ENCODE assay signal across 1 cellular context in the genomic region with DNA sequence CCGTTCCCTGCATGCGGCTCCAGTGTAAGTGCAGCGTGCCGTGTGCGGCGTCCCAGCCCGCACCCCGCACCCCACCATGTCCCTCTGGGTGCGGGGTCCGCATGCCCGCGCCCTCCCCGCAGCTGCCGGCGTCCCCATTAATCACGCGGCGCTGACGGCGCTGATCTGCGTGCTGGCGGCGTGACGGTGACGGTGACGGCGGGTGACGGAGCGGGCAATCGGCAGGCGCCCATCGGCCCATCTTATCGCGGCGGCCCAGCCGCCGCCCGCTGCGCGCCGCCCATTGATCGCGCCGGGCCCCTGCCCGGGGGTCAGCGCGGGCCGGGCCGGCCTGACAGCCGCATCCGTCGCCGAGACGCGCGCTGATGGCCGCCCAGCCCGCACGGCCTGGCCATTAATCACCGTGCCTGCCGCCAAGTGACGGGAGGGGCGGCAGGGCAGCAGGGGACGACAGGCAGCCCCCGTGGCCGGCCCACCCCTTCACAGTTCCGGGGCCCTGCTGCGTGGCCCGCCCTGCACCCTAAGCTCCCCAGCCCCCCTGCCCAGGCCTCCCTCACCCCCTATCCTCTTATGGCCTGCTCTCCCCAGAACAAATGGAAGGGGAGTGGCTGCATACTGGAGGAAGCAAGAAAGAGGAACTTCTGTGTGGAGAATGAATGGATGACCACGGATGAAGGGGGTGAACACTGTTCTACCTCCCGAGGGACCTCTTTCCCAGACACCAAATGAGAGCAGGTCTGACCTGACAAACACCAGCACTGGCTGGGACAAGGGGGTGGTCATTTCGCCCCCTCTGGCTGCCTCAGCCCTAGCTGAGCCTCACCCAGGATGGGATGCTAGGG.
TF ChIP-seq lines count a peak whose summit lies in the region.

No MANE protein-coding gene starts in this region.

TF ChIP-seq in K562, 482 proteins besides CTCF, POLR2A, EP300 and RAD21 (continued from another document and continues in another):
- TF ChIP-seq, protein P1, sequence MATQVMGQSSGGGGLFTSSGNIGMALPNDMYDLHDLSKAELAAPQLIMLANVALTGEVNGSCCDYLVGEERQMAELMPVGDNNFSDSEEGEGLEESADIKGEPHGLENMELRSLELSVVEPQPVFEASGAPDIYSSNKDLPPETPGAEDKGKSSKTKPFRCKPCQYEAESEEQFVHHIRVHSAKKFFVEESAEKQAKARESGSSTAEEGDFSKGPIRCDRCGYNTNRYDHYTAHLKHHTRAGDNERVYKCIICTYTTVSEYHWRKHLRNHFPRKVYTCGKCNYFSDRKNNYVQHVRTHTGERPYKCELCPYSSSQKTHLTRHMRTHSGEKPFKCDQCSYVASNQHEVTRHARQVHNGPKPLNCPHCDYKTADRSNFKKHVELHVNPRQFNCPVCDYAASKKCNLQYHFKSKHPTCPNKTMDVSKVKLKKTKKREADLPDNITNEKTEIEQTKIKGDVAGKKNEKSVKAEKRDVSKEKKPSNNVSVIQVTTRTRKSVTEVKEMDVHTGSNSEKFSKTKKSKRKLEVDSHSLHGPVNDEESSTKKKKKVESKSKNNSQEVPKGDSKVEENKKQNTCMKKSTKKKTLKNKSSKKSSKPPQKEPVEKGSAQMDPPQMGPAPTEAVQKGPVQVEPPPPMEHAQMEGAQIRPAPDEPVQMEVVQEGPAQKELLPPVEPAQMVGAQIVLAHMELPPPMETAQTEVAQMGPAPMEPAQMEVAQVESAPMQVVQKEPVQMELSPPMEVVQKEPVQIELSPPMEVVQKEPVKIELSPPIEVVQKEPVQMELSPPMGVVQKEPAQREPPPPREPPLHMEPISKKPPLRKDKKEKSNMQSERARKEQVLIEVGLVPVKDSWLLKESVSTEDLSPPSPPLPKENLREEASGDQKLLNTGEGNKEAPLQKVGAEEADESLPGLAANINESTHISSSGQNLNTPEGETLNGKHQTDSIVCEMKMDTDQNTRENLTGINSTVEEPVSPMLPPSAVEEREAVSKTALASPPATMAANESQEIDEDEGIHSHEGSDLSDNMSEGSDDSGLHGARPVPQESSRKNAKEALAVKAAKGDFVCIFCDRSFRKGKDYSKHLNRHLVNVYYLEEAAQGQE (CRISPR knock-in tag; IDR thresholded peaks at IDR 0.05; ENCODE audit: low read depth) = no peak
- TF ChIP-seq, protein P2, sequence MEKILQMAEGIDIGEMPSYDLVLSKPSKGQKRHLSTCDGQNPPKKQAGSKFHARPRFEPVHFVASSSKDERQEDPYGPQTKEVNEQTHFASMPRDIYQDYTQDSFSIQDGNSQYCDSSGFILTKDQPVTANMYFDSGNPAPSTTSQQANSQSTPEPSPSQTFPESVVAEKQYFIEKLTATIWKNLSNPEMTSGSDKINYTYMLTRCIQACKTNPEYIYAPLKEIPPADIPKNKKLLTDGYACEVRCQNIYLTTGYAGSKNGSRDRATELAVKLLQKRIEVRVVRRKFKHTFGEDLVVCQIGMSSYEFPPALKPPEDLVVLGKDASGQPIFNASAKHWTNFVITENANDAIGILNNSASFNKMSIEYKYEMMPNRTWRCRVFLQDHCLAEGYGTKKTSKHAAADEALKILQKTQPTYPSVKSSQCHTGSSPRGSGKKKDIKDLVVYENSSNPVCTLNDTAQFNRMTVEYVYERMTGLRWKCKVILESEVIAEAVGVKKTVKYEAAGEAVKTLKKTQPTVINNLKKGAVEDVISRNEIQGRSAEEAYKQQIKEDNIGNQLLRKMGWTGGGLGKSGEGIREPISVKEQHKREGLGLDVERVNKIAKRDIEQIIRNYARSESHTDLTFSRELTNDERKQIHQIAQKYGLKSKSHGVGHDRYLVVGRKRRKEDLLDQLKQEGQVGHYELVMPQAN (IDR thresholded peaks at IDR 0.05; ENCODE audit: borderline replicate concordance) = no peak
- no peak for TF ChIP-seq CSDE1 (IDR thresholded peaks at IDR 0.05)
- peak; percentile 76 for TF ChIP-seq FOSL1 (tag; conservative IDR thresholded peaks at IDR 0.05)
- no peak for TF ChIP-seq DMBX1 (CRISPR knock-in tag; IDR thresholded peaks at IDR 0.05; ENCODE audit: borderline replicate concordance)
- TF ChIP-seq, protein P3, sequence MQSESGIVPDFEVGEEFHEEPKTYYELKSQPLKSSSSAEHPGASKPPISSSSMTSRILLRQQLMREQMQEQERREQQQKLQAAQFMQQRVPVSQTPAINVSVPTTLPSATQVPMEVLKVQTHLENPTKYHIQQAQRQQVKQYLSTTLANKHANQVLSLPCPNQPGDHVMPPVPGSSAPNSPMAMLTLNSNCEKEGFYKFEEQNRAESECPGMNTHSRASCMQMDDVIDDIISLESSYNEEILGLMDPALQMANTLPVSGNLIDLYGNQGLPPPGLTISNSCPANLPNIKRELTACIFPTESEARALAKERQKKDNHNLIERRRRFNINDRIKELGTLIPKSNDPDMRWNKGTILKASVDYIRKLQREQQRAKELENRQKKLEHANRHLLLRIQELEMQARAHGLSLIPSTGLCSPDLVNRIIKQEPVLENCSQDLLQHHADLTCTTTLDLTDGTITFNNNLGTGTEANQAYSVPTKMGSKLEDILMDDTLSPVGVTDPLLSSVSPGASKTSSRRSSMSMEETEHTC (IDR thresholded peaks at IDR 0.05) = 0 out of 2 replicates have a peak, but pooled peaks have one; percentile 14
- no peak for TF ChIP-seq HDAC2 (IDR thresholded peaks at IDR 0.05)
- TF ChIP-seq, protein P4, sequence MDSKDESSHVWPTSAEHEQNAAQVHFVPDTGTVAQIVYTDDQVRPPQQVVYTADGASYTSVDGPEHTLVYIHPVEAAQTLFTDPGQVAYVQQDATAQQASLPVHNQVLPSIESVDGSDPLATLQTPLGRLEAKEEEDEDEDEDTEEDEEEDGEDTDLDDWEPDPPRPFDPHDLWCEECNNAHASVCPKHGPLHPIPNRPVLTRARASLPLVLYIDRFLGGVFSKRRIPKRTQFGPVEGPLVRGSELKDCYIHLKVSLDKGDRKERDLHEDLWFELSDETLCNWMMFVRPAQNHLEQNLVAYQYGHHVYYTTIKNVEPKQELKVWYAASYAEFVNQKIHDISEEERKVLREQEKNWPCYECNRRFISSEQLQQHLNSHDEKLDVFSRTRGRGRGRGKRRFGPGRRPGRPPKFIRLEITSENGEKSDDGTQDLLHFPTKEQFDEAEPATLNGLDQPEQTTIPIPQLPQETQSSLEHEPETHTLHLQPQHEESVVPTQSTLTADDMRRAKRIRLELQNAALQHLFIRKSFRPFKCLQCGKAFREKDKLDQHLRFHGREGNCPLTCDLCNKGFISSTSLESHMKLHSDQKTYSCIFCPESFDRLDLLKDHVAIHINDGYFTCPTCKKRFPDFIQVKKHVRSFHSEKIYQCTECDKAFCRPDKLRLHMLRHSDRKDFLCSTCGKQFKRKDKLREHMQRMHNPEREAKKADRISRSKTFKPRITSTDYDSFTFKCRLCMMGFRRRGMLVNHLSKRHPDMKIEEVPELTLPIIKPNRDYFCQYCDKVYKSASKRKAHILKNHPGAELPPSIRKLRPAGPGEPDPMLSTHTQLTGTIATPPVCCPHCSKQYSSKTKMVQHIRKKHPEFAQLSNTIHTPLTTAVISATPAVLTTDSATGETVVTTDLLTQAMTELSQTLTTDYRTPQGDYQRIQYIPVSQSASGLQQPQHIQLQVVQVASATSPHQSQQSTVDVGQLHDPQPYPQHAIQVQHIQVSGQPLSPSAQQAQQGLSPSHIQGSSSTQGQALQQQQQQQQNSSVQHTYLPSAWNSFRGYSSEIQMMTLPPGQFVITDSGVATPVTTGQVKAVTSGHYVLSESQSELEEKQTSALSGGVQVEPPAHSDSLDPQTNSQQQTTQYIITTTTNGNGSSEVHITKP (IDR thresholded peaks at IDR 0.05; ENCODE audit: partially characterized antibody) = no peak
- no peak for TF ChIP-seq PHF20 (IDR thresholded peaks at IDR 0.05; ENCODE audit: partially characterized antibody)
- peak; percentile 93 for TF ChIP-seq MTA3 (IDR thresholded peaks at IDR 0.05; ENCODE audit: borderline replicate concordance)
- no peak for TF ChIP-seq ZNF3 (CRISPR knock-in tag; IDR thresholded peaks at IDR 0.05)
- TF ChIP-seq, protein P5, sequence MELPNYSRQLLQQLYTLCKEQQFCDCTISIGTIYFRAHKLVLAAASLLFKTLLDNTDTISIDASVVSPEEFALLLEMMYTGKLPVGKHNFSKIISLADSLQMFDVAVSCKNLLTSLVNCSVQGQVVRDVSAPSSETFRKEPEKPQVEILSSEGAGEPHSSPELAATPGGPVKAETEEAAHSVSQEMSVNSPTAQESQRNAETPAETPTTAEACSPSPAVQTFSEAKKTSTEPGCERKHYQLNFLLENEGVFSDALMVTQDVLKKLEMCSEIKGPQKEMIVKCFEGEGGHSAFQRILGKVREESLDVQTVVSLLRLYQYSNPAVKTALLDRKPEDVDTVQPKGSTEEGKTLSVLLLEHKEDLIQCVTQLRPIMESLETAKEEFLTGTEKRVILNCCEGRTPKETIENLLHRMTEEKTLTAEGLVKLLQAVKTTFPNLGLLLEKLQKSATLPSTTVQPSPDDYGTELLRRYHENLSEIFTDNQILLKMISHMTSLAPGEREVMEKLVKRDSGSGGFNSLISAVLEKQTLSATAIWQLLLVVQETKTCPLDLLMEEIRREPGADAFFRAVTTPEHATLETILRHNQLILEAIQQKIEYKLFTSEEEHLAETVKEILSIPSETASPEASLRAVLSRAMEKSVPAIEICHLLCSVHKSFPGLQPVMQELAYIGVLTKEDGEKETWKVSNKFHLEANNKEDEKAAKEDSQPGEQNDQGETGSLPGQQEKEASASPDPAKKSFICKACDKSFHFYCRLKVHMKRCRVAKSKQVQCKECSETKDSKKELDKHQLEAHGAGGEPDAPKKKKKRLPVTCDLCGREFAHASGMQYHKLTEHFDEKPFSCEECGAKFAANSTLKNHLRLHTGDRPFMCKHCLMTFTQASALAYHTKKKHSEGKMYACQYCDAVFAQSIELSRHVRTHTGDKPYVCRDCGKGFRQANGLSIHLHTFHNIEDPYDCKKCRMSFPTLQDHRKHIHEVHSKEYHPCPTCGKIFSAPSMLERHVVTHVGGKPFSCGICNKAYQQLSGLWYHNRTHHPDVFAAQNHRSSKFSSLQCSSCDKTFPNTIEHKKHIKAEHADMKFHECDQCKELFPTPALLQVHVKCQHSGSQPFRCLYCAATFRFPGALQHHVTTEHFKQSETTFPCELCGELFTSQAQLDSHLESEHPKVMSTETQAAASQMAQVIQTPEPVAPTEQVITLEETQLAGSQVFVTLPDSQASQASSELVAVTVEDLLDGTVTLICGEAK (IDR thresholded peaks at IDR 0.05) = no peak
- TF ChIP-seq, protein P5 (CRISPR knock-in tag; IDR thresholded peaks at IDR 0.05) = no peak
- TF ChIP-seq NCOA6 (IDR thresholded peaks at IDR 0.05) = no peak
- no peak for TF ChIP-seq CC2D1A (IDR thresholded peaks at IDR 0.05)
- TF ChIP-seq NELFE (IDR thresholded peaks at IDR 0.05; ENCODE audit: insufficient read depth, insufficient read length) = no peak
- TF ChIP-seq EWSR1 (IDR thresholded peaks at IDR 0.05; ENCODE audit: borderline replicate concordance, low read depth, partially characterized antibody) = no peak
- 0 out of 2 replicates have a peak, but pooled peaks have one; percentile 32 for TF ChIP-seq HDAC8 (tag; IDR thresholded peaks at IDR 0.05)
- TF ChIP-seq ZNF165 (CRISPR knock-in tag; IDR thresholded peaks at IDR 0.05; ENCODE audit: borderline replicate concordance) = no peak
- TF ChIP-seq POLR2G (IDR thresholded peaks at IDR 0.05; ENCODE audit: low read depth, low read length) = peak; percentile 79
- TF ChIP-seq KDM1A (IDR thresholded peaks at IDR 0.05) = no peak
- TF ChIP-seq, protein P6, sequence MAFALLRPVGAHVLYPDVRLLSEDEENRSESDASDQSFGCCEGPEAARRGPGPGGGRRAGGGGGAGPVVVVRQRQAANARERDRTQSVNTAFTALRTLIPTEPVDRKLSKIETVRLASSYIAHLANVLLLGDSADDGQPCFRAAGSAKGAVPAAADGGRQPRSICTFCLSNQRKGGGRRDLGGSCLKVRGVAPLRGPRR (CRISPR knock-in tag; IDR thresholded peaks at IDR 0.05) = no peak
